ENCODE assay signal across 16 cellular contexts in the genomic region with DNA sequence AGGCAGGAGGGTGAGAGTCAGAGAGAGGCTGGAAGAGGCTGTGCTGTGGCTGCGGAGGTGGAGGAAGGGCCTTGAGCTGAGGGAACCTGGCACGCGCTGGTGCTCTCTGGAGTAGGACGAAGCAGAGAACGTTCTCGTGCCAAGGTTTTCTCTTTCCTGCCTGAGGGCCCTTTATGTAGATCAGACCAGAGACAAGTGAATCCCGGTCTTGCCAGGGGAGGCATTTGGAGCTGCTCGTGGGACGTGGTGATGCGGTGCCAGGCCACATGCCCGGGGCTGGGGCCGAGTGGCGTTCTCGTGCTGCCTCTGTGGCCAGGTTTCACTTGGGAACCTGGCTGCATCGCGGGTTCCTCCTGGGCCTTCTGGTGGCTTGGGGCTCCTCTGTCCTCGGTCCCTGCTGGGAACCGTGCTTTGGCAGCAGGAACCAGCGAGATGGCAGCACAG. TPM values are rescaled to one million over a fixed set of nuclear protein-coding genes. Genes with fewer than 3 reads are reported as not detected.
DNase-seq lines count a peak whose midpoint lies in the region; ATAC-seq and TF ChIP-seq lines count a peak whose summit lies in the region.
"Had no signal": no experiment of that assay in that cellular context is flagged by ENCODE, and none has a peak within 500 bp of the region (broad histone marks: within the 10 kb centered on the region; RNA-seq: fewer than 3 reads in every experiment).

No MANE protein-coding gene starts in this region.

- intact Hi-C loops in testis (cut with DNase I; ENCODE audit: low total_unique reads): no loop called here

- H3K27me3 Mint-ChIP-seq in activated T-cell treated with anti-CD3 and anti-CD28 coated beads, Interleukin-2, amount 50 U/mL, for 24 hours: no peaks in the 10 kb centered on the region
- H3K27me3 Mint-ChIP-seq in HFFc6 (ENCODE audit: insufficient read depth): peaks cover 2% of the 10 kb centered on the region
- H3K27me3 Mint-ChIP-seq: CD8-positive, alpha-beta memory T cell had no signal

- no peak for TF ChIP-seq POLR2A in testis (IDR thresholded peaks at IDR 0.05)

- peaks cover 26% of the 10 kb centered on the region for H3K4me1 ChIP-seq in testis
- H3K4me1 ChIP-seq: parathyroid adenoma had no signal

- 55 to 56% methylated on average over 9 to 19 of the region's 19 CpGs for WGBS in testis, 2 donors

- H3K4me3 Mint-ChIP-seq in activated T-cell treated with anti-CD3 and anti-CD28 coated beads, Interleukin-2, amount 50 U/mL, for 24 hours: no peak overlapping the region
- no peak overlapping the region for H3K4me3 Mint-ChIP-seq in HFFc6
- H3K4me3 Mint-ChIP-seq: CD8-positive, alpha-beta memory T cell had no signal

- ATAC-seq in left lobe of liver: peak; percentile 42
- ATAC-seq: activated naive CD4-positive, alpha-beta T cell treated with anti-CD3 and anti-CD28 coated beads, Interleukin-2, amount 50 U/mL, for 72 hours; Panc1 had no signal

- H3K27ac ChIP-seq in testis: peak overlapping the region in 1 of 2 donors; percentile 55
- H3K27ac ChIP-seq: parathyroid adenoma had no signal

- peak overlapping the region; percentile 55 for H3K27ac Mint-ChIP-seq in activated T-cell treated with anti-CD3 and anti-CD28 coated beads, Interleukin-2, amount 50 U/mL, for 24 hours
- no peak overlapping the region for H3K27ac Mint-ChIP-seq in HFFc6

- peaks cover 3% of the 10 kb centered on the region for H3K4me1 Mint-ChIP-seq in activated T-cell treated with anti-CD3 and anti-CD28 coated beads, Interleukin-2, amount 50 U/mL, for 24 hours (ENCODE audit: low read depth)
- peaks cover 8% of the 10 kb centered on the region for H3K4me1 Mint-ChIP-seq in HFFc6 (ENCODE audit: low read depth)

- no peak overlapping the region for H3K4me3 ChIP-seq in testis

- H3K27me3 ChIP-seq in testis: no peaks in the 10 kb centered on the region

- H3K9me3 Mint-ChIP-seq in activated T-cell treated with anti-CD3 and anti-CD28 coated beads, Interleukin-2, amount 50 U/mL, for 24 hours: no peaks in the 10 kb centered on the region
- no peaks in the 10 kb centered on the region for H3K9me3 Mint-ChIP-seq in HFFc6
- H3K9me3 Mint-ChIP-seq: activated naive CD4-positive, alpha-beta T cell treated with anti-CD3 and anti-CD28 coated beads, Interleukin-2, amount 50 U/mL, for 72 hours; CD8-positive, alpha-beta memory T cell had no signal

- DNase-seq in activated T-cell treated with anti-CD3 and anti-CD28 coated beads, Interleukin-2, amount 50 U/mL, for 24 hours: no peak
- DNase-seq in activated T-cell treated with anti-CD3 and anti-CD28 coated beads, Interleukin-2, amount 50 U/mL, for 1 hour: no peak
- peak; percentile 91 for DNase-seq in cerebellum (ENCODE audit: low spot score)
- DNase-seq in left lobe of liver (ENCODE audit: low spot score): no peak
- peak; percentile 76 for DNase-seq in testis
- no peak for DNase-seq in stimulated activated CD4-positive, alpha-beta T cell treated with anti-CD3 and anti-CD28 coated beads, Interleukin-4, amount 100 ng/mL, for 24 hours
- DNase-seq in NCI-H82 (lab: John Stamatoyannopoulos, UW): no peak
- DNase-seq in HFFc6: no peak
- DNase-seq: activated CD4-positive, alpha-beta T cell treated with anti-CD3 and anti-CD28 coated beads for 1 hour; CD8-positive, alpha-beta memory T cell; kidney; NCI-H1930; SW 1271 had no signal

- TF ChIP-seq CTCF in testis (IDR thresholded peaks at IDR 0.05) (no peak), HFFc6 (IDR thresholded peaks at IDR 0.05) (no peak)

- no peaks in the 10 kb centered on the region for H3K9me3 ChIP-seq in testis

- H3K36me3 ChIP-seq in testis (ENCODE audit: low read depth, missing control alignments): no peaks in the 10 kb centered on the region

- peaks cover 4% of the 10 kb centered on the region for H3K36me3 Mint-ChIP-seq in activated T-cell treated with anti-CD3 and anti-CD28 coated beads, Interleukin-2, amount 50 U/mL, for 24 hours (ENCODE audit: low read depth)
- H3K36me3 Mint-ChIP-seq in HFFc6 (ENCODE audit: low read depth): no peaks in the 10 kb centered on the region; the same call in 1 of the 2 replicates
- H3K36me3 Mint-ChIP-seq: activated naive CD4-positive, alpha-beta T cell treated with anti-CD3 and anti-CD28 coated beads, Interleukin-2, amount 50 U/mL, for 72 hours had no signal

RNA-seq across cellular contexts. Expression of a gene that starts 54.2 kb away (rescaled TPM):
- total RNA-seq in cerebellum (39.7 TPM), left lobe of liver (38.1 TPM), testis (10 to 100 TPM; 67.7 to 72.7 TPM)
- polyA plus RNA-seq in testis (ENCODE audit: insufficient read depth, low read depth, low replicate concordance): 33.3 TPM
- total RNA-seq in HFFc6 (2021; fragmentation: NEBNext Ultra II Directional; extraction: Animal tissue kit (Norgen Biotek cat#: 25700)): 10 to 100 TPM; 17.0 to 27.2 (median 20.3) TPM

Comparison
In these comparisons a context has a peak if more than half of its experiments do, and no peak if none do; other contexts are left out.
1. DNase-seq: peak in cerebellum (single experiment) and testis (single experiment); none in activated T-cell treated with anti-CD3 and anti-CD28 coated beads, Interleukin-2, amount 50 U/mL, for 24 hours (single experiment), activated T-cell treated with anti-CD3 and anti-CD28 coated beads, Interleukin-2, amount 50 U/mL, for 1 hour (single experiment), left lobe of liver (single experiment), stimulated activated CD4-positive, alpha-beta T cell treated with anti-CD3 and anti-CD28 coated beads, Interleukin-4, amount 100 ng/mL, for 24 hours (single experiment), NCI-H82 (single experiment) and HFFc6 (single experiment).